1 cellular context compared by ENCODE assay signal in genomic region chr11:18699269-18699596, GRCh38.
TF ChIP-seq lines count a peak whose summit lies in the region.

No MANE protein-coding gene starts in this region.

TF ChIP-seq in K562, 482 proteins besides CTCF, POLR2A, EP300 and RAD21 (continued from another document):
- peak; percentile 48 for TF ChIP-seq SAP30 (IDR thresholded peaks at IDR 0.05; ENCODE audit: borderline replicate concordance, insufficient read depth, low read depth, low read length, poor library complexity, severe bottlenecking)
